1 cellular context compared by ENCODE assay signal in the genomic region with DNA sequence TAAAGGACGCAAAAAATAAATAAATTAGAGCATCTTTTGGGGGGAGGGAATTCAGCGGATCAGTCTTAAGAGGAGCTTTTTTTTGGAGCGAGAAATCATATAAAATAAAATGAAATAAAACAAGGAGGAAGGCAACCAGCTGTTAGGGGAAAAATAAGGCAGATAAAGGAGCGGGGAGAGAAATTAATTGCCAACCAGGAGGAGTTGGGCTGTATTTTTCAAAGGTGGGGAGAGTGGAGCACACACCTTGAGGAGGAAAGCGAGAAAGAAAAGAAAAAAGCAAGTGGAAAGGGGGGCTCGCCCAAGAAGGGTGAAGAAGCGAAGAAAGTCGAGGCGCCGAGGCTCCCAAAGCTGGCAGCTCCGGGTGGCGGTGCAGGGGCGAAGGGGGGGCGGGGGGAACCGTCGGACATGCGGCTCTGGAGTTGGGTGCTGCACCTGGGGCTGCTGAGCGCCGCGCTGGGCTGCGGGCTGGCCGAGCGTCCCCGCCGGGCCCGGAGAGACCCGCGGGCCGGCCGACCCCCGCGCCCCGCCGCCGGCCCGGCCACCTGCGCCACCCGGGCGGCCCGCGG.
TF ChIP-seq lines count a peak whose summit lies in the region.

A gene with protein sequence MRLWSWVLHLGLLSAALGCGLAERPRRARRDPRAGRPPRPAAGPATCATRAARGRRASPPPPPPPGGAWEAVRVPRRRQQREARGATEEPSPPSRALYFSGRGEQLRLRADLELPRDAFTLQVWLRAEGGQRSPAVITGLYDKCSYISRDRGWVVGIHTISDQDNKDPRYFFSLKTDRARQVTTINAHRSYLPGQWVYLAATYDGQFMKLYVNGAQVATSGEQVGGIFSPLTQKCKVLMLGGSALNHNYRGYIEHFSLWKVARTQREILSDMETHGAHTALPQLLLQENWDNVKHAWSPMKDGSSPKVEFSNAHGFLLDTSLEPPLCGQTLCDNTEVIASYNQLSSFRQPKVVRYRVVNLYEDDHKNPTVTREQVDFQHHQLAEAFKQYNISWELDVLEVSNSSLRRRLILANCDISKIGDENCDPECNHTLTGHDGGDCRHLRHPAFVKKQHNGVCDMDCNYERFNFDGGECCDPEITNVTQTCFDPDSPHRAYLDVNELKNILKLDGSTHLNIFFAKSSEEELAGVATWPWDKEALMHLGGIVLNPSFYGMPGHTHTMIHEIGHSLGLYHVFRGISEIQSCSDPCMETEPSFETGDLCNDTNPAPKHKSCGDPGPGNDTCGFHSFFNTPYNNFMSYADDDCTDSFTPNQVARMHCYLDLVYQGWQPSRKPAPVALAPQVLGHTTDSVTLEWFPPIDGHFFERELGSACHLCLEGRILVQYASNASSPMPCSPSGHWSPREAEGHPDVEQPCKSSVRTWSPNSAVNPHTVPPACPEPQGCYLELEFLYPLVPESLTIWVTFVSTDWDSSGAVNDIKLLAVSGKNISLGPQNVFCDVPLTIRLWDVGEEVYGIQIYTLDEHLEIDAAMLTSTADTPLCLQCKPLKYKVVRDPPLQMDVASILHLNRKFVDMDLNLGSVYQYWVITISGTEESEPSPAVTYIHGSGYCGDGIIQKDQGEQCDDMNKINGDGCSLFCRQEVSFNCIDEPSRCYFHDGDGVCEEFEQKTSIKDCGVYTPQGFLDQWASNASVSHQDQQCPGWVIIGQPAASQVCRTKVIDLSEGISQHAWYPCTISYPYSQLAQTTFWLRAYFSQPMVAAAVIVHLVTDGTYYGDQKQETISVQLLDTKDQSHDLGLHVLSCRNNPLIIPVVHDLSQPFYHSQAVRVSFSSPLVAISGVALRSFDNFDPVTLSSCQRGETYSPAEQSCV (N-terminal part only) (plus strand): TSS at position 27 of the 569 bp plus-strand sequence. CDS start 382 bp downstream, at position 409.

TF ChIP-seq in A549, 52 proteins besides CTCF, POLR2A, EP300 and RAD21:
- peak; percentile 1; the same call in 1 of the 2 replicates for TF ChIP-seq JUNB (IDR thresholded peaks at IDR 0.05)
- 0 out of 2 replicates have a peak, but pooled peaks have one; percentile 20 for TF ChIP-seq ZSCAN20 (CRISPR knock-in tag; IDR thresholded peaks at IDR 0.05)
- no peak for TF ChIP-seq NFE2L2 (conservative IDR thresholded peaks at IDR 0.05; ENCODE audit: low read length)
- no peak for TF ChIP-seq EHF (CRISPR knock-in tag; IDR thresholded peaks at IDR 0.05)
- no peak for TF ChIP-seq SREBF2 (IDR thresholded peaks at IDR 0.05)
- no peak for TF ChIP-seq HDAC2 (IDR thresholded peaks at IDR 0.05)
- TF ChIP-seq HOXA7 (CRISPR knock-in tag; IDR thresholded peaks at IDR 0.05), result peak; percentile 88; the same call in 1 of the 2 replicates
- peak; percentile 90 for TF ChIP-seq FOSB (CRISPR knock-in tag; IDR thresholded peaks at IDR 0.05)
- peak; percentile 91 for TF ChIP-seq RARB (CRISPR knock-in tag; IDR thresholded peaks at IDR 0.05)
- TF ChIP-seq JUN (IDR thresholded peaks at IDR 0.05), result peak; percentile 47 to 79; a peak in 3 of 5 replicates
- TF ChIP-seq, protein P1, sequence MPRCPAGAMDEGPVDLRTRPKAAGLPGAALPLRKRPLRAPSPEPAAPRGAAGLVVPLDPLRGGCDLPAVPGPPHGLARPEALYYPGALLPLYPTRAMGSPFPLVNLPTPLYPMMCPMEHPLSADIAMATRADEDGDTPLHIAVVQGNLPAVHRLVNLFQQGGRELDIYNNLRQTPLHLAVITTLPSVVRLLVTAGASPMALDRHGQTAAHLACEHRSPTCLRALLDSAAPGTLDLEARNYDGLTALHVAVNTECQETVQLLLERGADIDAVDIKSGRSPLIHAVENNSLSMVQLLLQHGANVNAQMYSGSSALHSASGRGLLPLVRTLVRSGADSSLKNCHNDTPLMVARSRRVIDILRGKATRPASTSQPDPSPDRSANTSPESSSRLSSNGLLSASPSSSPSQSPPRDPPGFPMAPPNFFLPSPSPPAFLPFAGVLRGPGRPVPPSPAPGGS (IDR thresholded peaks at IDR 0.05), result 0 out of 3 replicates have a peak, but pooled peaks have one; percentile 9
- TF ChIP-seq TFCP2L1 (CRISPR knock-in tag; IDR thresholded peaks at IDR 0.05), result peak; percentile 80; the same call in 1 of the 2 replicates
